ENCODE assay signal across 3 cellular contexts in the genomic region with DNA sequence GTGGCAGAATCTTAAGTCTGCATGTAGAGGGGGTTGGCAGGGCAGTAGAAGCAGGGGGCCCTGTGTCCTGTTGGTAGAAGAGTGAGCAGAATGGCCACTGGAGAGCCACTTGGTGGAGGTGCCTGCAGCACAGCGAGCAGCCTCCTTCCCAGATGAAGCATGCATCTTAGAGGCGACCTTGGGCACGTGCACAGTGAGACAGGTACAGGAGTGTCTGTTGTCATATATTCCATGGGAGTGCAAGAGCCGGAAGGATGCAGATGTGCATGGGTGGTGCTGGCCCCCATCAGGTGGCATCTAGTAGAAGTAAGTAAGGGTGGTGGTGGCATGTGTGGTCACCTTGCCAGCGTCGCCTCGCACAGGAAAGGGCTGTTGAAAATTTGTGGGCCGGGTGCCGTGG.
TF ChIP-seq lines count a peak whose summit lies in the region.

No MANE protein-coding gene starts in this region.

TF ChIP-seq in A549, 52 proteins besides CTCF, POLR2A, EP300 and RAD21:
- no peak for TF ChIP-seq FOXS1 (CRISPR knock-in tag; IDR thresholded peaks at IDR 0.05)
- no peak for TF ChIP-seq BHLHE40 (IDR thresholded peaks at IDR 0.05; ENCODE audit: low read depth, low read length)
- TF ChIP-seq NFE2L2 (conservative IDR thresholded peaks at IDR 0.05; ENCODE audit: low read length) = no peak
- no peak for TF ChIP-seq FOSB (CRISPR knock-in tag; IDR thresholded peaks at IDR 0.05)

TF ChIP-seq in GM23338, 12 proteins besides CTCF, POLR2A, EP300 and RAD21:
- no peak for TF ChIP-seq EZH2phosphoT487 (IDR thresholded peaks at IDR 0.05; ENCODE audit: unreplicated experiment)
- TF ChIP-seq POLR2AphosphoS5 (IDR thresholded peaks at IDR 0.05; ENCODE audit: low read depth) = no peak

TF ChIP-seq in WTC11, 78 proteins besides CTCF, POLR2A, EP300 and RAD21:
- TF ChIP-seq ATF1 (CRISPR knock-in tag; IDR thresholded peaks at IDR 0.05) (no peak), ZNF416 (CRISPR knock-in tag; IDR thresholded peaks at IDR 0.05) (no peak)
